Comparison of ENCODE assay signal across 1 cellular context in the genomic region with DNA sequence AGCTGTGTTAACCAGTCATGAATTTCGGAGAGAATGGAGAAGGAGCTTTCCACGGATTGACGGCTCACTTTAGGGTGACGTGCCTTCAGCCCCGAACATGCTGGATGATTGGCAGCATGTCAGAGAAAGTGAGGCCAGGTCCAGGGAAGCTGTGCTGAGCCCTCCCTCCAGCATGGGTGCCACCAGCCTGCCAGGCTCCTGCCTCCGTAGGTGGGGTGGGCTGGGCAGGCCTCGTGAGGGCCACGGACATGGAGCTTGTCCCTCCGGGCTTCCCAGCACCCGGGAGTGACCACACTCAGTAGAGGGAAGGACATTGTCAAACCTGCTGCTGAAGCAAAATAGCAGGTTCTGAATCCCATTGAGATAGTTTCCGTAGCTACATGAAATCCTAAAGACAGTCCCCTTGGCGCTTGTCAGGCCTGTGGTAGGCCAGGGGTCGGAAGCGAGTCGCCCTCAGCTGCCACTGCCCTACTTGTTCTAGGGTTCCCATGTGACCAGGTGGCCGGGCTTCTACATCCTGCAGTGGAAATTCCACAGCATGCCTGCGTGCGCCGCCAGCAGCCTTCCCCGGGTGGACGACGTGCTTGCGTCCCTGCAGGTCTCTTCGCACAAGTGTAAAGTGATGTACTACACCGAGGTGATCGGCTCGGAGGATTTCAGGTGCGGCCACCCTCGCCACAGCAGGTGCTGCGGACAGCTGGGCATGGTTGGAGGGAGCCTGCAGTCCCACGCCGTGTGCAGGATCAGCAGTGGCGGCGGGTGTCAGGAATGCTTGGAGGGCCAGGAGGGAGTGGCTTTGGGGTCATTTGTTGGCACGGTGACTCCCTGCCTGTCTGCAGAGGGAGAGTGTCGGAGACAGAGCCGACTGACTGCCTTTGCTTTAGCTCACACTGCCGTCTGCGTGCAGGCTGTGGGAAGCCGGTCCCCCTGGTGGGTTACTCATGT.
TF ChIP-seq lines count a peak whose summit lies in the region.

No MANE protein-coding gene starts in this region.

TF ChIP-seq in WTC11, 78 proteins besides CTCF, POLR2A, EP300 and RAD21 (continued from another document):
- TF ChIP-seq, protein P1, sequence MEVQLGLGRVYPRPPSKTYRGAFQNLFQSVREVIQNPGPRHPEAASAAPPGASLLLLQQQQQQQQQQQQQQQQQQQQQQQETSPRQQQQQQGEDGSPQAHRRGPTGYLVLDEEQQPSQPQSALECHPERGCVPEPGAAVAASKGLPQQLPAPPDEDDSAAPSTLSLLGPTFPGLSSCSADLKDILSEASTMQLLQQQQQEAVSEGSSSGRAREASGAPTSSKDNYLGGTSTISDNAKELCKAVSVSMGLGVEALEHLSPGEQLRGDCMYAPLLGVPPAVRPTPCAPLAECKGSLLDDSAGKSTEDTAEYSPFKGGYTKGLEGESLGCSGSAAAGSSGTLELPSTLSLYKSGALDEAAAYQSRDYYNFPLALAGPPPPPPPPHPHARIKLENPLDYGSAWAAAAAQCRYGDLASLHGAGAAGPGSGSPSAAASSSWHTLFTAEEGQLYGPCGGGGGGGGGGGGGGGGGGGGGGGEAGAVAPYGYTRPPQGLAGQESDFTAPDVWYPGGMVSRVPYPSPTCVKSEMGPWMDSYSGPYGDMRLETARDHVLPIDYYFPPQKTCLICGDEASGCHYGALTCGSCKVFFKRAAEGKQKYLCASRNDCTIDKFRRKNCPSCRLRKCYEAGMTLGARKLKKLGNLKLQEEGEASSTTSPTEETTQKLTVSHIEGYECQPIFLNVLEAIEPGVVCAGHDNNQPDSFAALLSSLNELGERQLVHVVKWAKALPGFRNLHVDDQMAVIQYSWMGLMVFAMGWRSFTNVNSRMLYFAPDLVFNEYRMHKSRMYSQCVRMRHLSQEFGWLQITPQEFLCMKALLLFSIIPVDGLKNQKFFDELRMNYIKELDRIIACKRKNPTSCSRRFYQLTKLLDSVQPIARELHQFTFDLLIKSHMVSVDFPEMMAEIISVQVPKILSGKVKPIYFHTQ (CRISPR knock-in tag; IDR thresholded peaks at IDR 0.05) = no peak
- TF ChIP-seq CREB1 (CRISPR knock-in tag; IDR thresholded peaks at IDR 0.05) (no peak), ZNF121 (CRISPR knock-in tag; IDR thresholded peaks at IDR 0.05) (no peak), HMGA2 (CRISPR knock-in tag; IDR thresholded peaks at IDR 0.05) (no peak), ZNF423 (CRISPR knock-in tag; IDR thresholded peaks at IDR 0.05) (no peak), ZNF416 (CRISPR knock-in tag; IDR thresholded peaks at IDR 0.05) (no peak), GTF2I (CRISPR knock-in tag; conservative IDR thresholded peaks at IDR 0.05) (no peak), SOX15 (CRISPR knock-in tag; IDR thresholded peaks at IDR 0.05) (no peak), SP1 (CRISPR knock-in tag; conservative IDR thresholded peaks at IDR 0.05) (no peak), EMX1 (CRISPR knock-in tag; IDR thresholded peaks at IDR 0.05) (no peak)
- TF ChIP-seq, protein P2, sequence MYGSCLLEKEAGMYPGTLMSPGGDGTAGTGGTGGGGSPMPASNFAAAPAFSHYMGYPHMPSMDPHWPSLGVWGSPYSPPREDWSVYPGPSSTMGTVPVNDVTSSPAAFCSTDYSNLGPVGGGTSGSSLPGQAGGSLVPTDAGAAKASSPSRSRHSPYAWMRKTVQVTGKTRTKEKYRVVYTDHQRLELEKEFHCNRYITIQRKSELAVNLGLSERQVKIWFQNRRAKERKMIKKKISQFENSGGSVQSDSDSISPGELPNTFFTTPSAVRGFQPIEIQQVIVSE (CRISPR knock-in tag; IDR thresholded peaks at IDR 0.05; ENCODE audit: borderline replicate concordance) = no peak
- TF ChIP-seq, protein P3, sequence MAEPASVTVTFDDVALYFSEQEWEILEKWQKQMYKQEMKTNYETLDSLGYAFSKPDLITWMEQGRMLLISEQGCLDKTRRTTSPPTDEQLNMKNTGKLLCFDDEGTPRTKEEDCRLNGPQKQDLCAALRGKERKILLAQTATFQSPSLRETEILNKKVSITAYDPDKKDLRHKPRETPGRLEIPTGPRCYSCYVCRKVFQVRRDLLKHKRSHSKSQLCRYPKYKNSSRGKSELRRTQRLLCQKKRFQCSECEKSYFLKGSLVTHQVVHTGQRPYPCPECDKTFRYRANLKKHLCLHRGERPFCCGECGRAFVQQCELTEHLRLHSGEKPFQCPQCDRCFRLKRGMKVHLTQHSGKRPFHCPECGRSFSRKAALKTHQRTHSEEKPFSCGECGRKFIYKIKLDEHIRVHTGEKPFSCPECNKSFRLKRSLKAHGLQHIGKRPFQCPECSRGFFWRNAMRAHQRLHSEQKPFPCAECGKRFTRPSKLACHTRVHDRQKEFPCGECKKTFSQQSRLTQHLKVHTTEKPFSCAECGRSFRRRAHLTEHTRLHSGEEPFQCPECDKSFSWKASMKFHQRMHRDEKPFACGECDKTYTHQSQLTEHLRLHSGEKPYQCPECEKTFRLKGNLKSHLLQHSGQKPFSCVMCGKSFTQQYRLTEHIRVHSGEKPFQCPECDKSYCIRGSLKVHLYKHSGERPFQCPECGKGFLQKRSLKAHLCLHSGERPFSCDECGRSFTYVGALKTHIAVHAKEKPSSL (CRISPR knock-in tag; conservative IDR thresholded peaks at IDR 0.05) = no peak
- TF ChIP-seq, protein P4, sequence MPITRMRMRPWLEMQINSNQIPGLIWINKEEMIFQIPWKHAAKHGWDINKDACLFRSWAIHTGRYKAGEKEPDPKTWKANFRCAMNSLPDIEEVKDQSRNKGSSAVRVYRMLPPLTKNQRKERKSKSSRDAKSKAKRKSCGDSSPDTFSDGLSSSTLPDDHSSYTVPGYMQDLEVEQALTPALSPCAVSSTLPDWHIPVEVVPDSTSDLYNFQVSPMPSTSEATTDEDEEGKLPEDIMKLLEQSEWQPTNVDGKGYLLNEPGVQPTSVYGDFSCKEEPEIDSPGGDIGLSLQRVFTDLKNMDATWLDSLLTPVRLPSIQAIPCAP (CRISPR knock-in tag; IDR thresholded peaks at IDR 0.05) = no peak
- TF ChIP-seq, protein P5, sequence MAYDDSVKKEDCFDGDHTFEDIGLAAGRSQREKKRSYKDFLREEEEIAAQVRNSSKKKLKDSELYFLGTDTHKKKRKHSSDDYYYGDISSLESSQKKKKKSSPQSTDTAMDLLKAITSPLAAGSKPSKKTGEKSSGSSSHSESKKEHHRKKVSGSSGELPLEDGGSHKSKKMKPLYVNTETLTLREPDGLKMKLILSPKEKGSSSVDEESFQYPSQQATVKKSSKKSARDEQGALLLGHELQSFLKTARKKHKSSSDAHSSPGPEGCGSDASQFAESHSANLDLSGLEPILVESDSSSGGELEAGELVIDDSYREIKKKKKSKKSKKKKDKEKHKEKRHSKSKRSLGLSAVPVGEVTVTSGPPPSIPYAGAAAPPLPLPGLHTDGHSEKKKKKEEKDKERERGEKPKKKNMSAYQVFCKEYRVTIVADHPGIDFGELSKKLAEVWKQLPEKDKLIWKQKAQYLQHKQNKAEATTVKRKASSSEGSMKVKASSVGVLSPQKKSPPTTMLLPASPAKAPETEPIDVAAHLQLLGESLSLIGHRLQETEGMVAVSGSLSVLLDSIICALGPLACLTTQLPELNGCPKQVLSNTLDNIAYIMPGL (CRISPR knock-in tag; IDR thresholded peaks at IDR 0.05) = no peak
- TF ChIP-seq, protein P6, sequence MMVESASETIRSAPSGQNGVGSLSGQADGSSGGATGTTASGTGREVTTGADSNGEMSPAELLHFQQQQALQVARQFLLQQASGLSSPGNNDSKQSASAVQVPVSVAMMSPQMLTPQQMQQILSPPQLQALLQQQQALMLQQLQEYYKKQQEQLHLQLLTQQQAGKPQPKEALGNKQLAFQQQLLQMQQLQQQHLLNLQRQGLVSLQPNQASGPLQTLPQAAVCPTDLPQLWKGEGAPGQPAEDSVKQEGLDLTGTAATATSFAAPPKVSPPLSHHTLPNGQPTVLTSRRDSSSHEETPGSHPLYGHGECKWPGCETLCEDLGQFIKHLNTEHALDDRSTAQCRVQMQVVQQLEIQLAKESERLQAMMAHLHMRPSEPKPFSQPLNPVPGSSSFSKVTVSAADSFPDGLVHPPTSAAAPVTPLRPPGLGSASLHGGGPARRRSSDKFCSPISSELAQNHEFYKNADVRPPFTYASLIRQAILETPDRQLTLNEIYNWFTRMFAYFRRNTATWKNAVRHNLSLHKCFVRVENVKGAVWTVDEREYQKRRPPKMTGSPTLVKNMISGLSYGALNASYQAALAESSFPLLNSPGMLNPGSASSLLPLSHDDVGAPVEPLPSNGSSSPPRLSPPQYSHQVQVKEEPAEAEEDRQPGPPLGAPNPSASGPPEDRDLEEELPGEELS (CRISPR knock-in tag; IDR thresholded peaks at IDR 0.05) = no peak
